In genomic region chr3:10192953-10193691, GRCh38 we compare ENCODE assay signal across 8 cellular contexts. TPM values are rescaled to one million over a fixed set of nuclear protein-coding genes. Genes with fewer than 3 reads are reported as not detected.
DNase-seq lines count a peak whose midpoint lies in the region; ATAC-seq and TF ChIP-seq lines count a peak whose summit lies in the region.

No MANE protein-coding gene starts in this region.

- ATAC-seq in Panc1: peak; percentile 12; the same call in 1 of the 2 replicates

- peak; percentile 85 for DNase-seq in AG20443 (ENCODE audit: low spot score)
- DNase-seq in GM20000 (ENCODE audit: low spot score): no peak
- DNase-seq in Panc1 (ENCODE audit: low read depth, low spot score): no peak
- peak; percentile 58 for DNase-seq in activated naive CD4-positive, alpha-beta T cell treated with anti-CD3 and anti-CD28 coated beads, Interleukin-2, amount 50 U/mL, for 16 hours
- DNase-seq in left ventricle myocardium inferior: no peak
- peak; percentile 45 for DNase-seq in stimulated activated CD4-positive, alpha-beta T cell treated with anti-CD3 and anti-CD28 coated beads, Interleukin-12 subunit alpha, Interleukin-12 subunit beta, amount 100 ng/mL, for 4 hours
- no peak for DNase-seq in NK-92 (lab: John Stamatoyannopoulos, UW; ENCODE audit: unreplicated experiment)
- DNase-seq in OCI-M1 (lab: John Stamatoyannopoulos, UW): no peak

- H3K4me1 ChIP-seq in Panc1 (ENCODE audit: control insufficient read depth, insufficient read depth, low read length) (peaks cover 76% of the 10 kb centered on the region), left ventricle myocardium inferior (peaks cover 78% of the 10 kb centered on the region)

- no TSS peak for BruUV-seq in Panc1 (replicated peaks; lab: Mats Ljungman, UMichigan)

- H3K36me3 ChIP-seq in Panc1 (ENCODE audit: control insufficient read depth, insufficient read depth, low read length) (no peaks in the 10 kb centered on the region), left ventricle myocardium inferior (no peaks in the 10 kb centered on the region)

- CTCF ChIA-PET in Panc1 (lab: Charles Lee): interaction anchor here (0.5 kb wide), 1 partner anchor 288 kb away, joined by 3 read pairs; no protein-coding TSS in a partner anchor

- H3K4me3 ChIP-seq in Panc1 (ENCODE audit: low read depth in 2 of 2, low read length in 2 of 2): no peak overlapping the region
- H3K4me3 ChIP-seq in left ventricle myocardium inferior: no peak overlapping the region

- intact Hi-C loops in Panc1 (cut with micrococcal nuclease; ENCODE audit: unreplicated experiment) (no loop called here), left ventricle myocardium inferior (cut with micrococcal nuclease) (no loop called here)

- in situ Hi-C loops in Panc1 (cut with HindIII; ENCODE audit: low pct_unique_long_range_greater_than_20kb, low sequenced_read_pairs): no loop called here

- H3K9me3 ChIP-seq in Panc1 (ENCODE audit: control insufficient read depth, insufficient read depth, low read depth, low read length) (no peaks in the 10 kb centered on the region), left ventricle myocardium inferior (replicated peaks) (no peaks in the 10 kb centered on the region)

- peak overlapping the region; percentile 93 for H3K27ac ChIP-seq in Panc1 (ENCODE audit: low read length)
- H3K27ac ChIP-seq in left ventricle myocardium inferior (replicated peaks): peak overlapping the region; percentile 94

- POLR2A ChIA-PET in Panc1 (lab: Charles Lee): interaction anchor here (0.8 kb wide), 1 partner anchor 87 kb away, joined by 3 read pairs; no protein-coding TSS in a partner anchor

- no peaks in the 10 kb centered on the region for H3K27me3 ChIP-seq in Panc1 (ENCODE audit: control insufficient read depth, insufficient read depth, low read length)
- no peaks in the 10 kb centered on the region for H3K27me3 ChIP-seq in left ventricle myocardium inferior (ENCODE audit: low read depth)

- TF ChIP-seq CTCF in GM20000 (IDR thresholded peaks at IDR 0.05; ENCODE audit: extremely low read depth, missing control alignments): peak; percentile 19
- TF ChIP-seq CTCF in Panc1 (IDR thresholded peaks at IDR 0.05): no peak
- peak; percentile 13 for TF ChIP-seq CTCF in left ventricle myocardium inferior (IDR thresholded peaks at IDR 0.05; ENCODE audit: borderline replicate concordance)

RNA-seq across cellular contexts. Expression of gene IRAK2, which starts 28.4 kb away (rescaled TPM):
- total RNA-seq in Panc1 (2021; ENCODE audit: unreplicated experiment) (25.1 TPM), left ventricle myocardium inferior (2.0 TPM)
- 15.8 TPM for polyA plus RNA-seq in Panc1 (2012; ENCODE audit: insufficient read length)

RNA-seq across cellular contexts. Expression of gene VHL, which starts 51.5 kb away (rescaled TPM):
- total RNA-seq in Panc1 (2021; ENCODE audit: unreplicated experiment): 47.1 TPM
- polyA plus RNA-seq in Panc1 (2012; ENCODE audit: insufficient read length): 28.1 TPM
- 11.5 TPM for total RNA-seq in left ventricle myocardium inferior

RNA-seq across cellular contexts. Expression of gene TATDN2, which starts 55.1 kb away (rescaled TPM):
- 30.4 TPM for total RNA-seq in Panc1 (2021; ENCODE audit: unreplicated experiment)
- 19.4 TPM for polyA plus RNA-seq in Panc1 (2012; ENCODE audit: insufficient read length)
- 15.8 TPM for total RNA-seq in left ventricle myocardium inferior

Comparison
In these comparisons a context has a peak if more than half of its experiments do, and no peak if none do; other contexts are left out.
1. DNase-seq: peak in AG20443 (single experiment), activated naive CD4-positive, alpha-beta T cell treated with anti-CD3 and anti-CD28 coated beads, Interleukin-2, amount 50 U/mL, for 16 hours (single experiment) and stimulated activated CD4-positive, alpha-beta T cell treated with anti-CD3 and anti-CD28 coated beads, Interleukin-12 subunit alpha, Interleukin-12 subunit beta, amount 100 ng/mL, for 4 hours (single experiment); none in GM20000 (single experiment), Panc1 (single experiment), left ventricle myocardium inferior (single experiment), NK-92 (single experiment) and OCI-M1 (single experiment).